In the genomic region with DNA sequence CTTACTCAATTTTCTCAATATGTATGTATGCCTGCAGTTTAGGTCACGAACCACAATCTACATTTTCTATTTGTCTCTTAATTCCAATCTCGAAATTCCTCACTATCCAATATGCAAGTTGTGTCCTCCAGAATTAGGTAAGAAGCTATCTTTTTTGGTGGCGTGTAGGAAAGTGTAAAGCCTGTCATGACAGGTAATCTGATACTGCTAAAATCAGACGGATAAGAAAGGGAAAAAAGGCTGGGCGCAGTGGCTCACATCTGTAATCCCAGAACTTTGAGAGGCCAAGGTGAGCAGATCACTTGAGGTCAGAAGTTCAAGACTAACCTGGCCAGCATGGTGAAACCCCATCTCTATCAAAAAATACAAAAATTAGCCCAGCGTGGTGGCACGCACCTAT, we compare ENCODE assay signal across 7 cellular contexts.
"Had no signal": no experiment of that assay in that cellular context is flagged by ENCODE, and none has a peak within 500 bp of the region (broad histone marks: within the 10 kb centered on the region; RNA-seq: fewer than 3 reads in every experiment).

No MANE protein-coding gene starts in this region.

- ATAC-seq: HepG2, K562 had no signal

- DNase-seq: IMR-90, KBM-7, KG1 had no signal

- H3K4me3 ChIP-seq: K562 had no signal

- H3K27ac ChIP-seq: HL-60, KMS-11 had no signal
